Comparison of ENCODE assay signal across 9 cellular contexts in the genomic region with DNA sequence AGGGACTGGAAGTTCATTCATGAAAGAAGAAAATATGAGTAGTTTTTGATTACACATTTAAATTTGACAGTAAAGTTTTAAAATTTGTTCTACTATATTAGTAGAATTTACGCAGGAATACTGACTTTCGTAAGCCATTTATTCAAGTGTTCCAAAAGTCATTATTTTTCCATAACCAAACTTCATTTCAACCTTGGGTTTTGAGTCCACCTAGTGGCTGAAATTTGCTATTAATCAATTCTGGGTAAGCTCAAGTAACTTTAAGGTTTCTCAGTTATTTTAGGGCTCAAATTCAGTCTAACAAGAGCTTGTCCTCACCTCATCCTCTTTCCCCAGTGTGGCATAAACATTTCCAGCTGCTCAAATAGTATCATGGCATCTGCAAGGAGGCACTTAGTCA.
A peak's percentile ranks its signal among the peaks of the same experiment; 100 is the strongest.
DNase-seq lines count a peak whose midpoint lies in the region; ATAC-seq and TF ChIP-seq lines count a peak whose summit lies in the region.
"Had no signal": no experiment of that assay in that cellular context is flagged by ENCODE, and none has a peak within 500 bp of the region (broad histone marks: within the 10 kb centered on the region; RNA-seq: fewer than 3 reads in every experiment).

No MANE protein-coding gene starts in this region.

- 46% methylated on average over 2 of the region's 2 CpGs; no CpG with 5 or more reads in 1 of the 2 experiments for WGBS in endodermal cell (ENCODE audit: insufficient coverage in 1 of 2, insufficient read length in 1 of 2), 2 experiments

- H3K27me3 Mint-ChIP-seq in endodermal cell (ENCODE audit: insufficient read depth) = no peaks in the 10 kb centered on the region
- H3K27me3 Mint-ChIP-seq in progenitor cell of endocrine pancreas = no peaks in the 10 kb centered on the region
- peaks cover 13% of the 10 kb centered on the region for H3K27me3 Mint-ChIP-seq in activated T-cell treated with anti-CD3 and anti-CD28 coated beads, Interleukin-2, amount 50 U/mL, for 72 hours (ENCODE audit: low read depth)

- H3K36me3 ChIP-seq in MM.1S (replicated peaks; ENCODE audit: insufficient read depth, low read length) (no peaks in the 10 kb centered on the region), endodermal cell (ENCODE audit: control insufficient read depth, insufficient read depth, low read length) (no peaks in the 10 kb centered on the region)

- H3K4me3 ChIP-seq in GM12864 (ENCODE audit: low read depth, low read length) (no peak overlapping the region), MM.1S (ENCODE audit: low read length) (no peak overlapping the region), endodermal cell (ENCODE audit: low read length) (no peak overlapping the region)
- H3K4me3 ChIP-seq: SK-N-MC had no signal

- no peak overlapping the region for H3K4me2 ChIP-seq in MM.1S (ENCODE audit: low read depth, low read length)

- peak; percentile 29 for TF ChIP-seq CTCF in GM12864 (IDR thresholded peaks at IDR 0.05; ENCODE audit: low read depth, low read length, missing control alignments)
- peak; percentile 60 for TF ChIP-seq CTCF in MM.1S (IDR thresholded peaks at IDR 0.05; ENCODE audit: low read length)
- peak; percentile 78 for TF ChIP-seq CTCF in endodermal cell (conservative IDR thresholded peaks at IDR 0.05)
- TF ChIP-seq CTCF in progenitor cell of endocrine pancreas (IDR thresholded peaks at IDR 0.05; ENCODE audit: unreplicated experiment) = peak; percentile 61

- H3K9ac ChIP-seq in MM.1S (ENCODE audit: low read length) = no peak overlapping the region
- H3K9ac ChIP-seq in endodermal cell (ENCODE audit: extremely low read depth, low read length, poor library complexity, severe bottlenecking) = no peak overlapping the region

- H3K27ac ChIP-seq in MM.1S (ENCODE audit: low read length) (no peak overlapping the region), endodermal cell (ENCODE audit: low read depth, low read length) (no peak overlapping the region)
- H3K27ac ChIP-seq: SK-N-MC had no signal

- H3K9me2 ChIP-seq in MM.1S (replicated peaks; ENCODE audit: insufficient read depth, low read length) = no peaks in the 10 kb centered on the region

- peaks cover 1% of the 10 kb centered on the region for H3K4me1 Mint-ChIP-seq in endodermal cell
- peaks cover 5% of the 10 kb centered on the region for H3K4me1 Mint-ChIP-seq in progenitor cell of endocrine pancreas (ENCODE audit: low read depth)
- no peaks in the 10 kb centered on the region for H3K4me1 Mint-ChIP-seq in activated T-cell treated with anti-CD3 and anti-CD28 coated beads, Interleukin-2, amount 50 U/mL, for 72 hours (ENCODE audit: low read depth)

- no peak for ATAC-seq in activated T-cell treated with anti-CD3 and anti-CD28 coated beads, Interleukin-2, amount 50 U/mL, for 72 hours (replicated peaks in 1 of 2)
- ATAC-seq in HG02678 (IDR thresholded peaks at IDR 0.05; ENCODE audit: unreplicated experiment) = no peak

- H3K4me3 Mint-ChIP-seq in endodermal cell = no peak overlapping the region
- H3K4me3 Mint-ChIP-seq in progenitor cell of endocrine pancreas (ENCODE audit: low read depth) = no peak overlapping the region
- H3K4me3 Mint-ChIP-seq in activated T-cell treated with anti-CD3 and anti-CD28 coated beads, Interleukin-2, amount 50 U/mL, for 72 hours = no peak overlapping the region

- H3K9me3 ChIP-seq in MM.1S (replicated peaks; ENCODE audit: insufficient read depth, low read length) = no peaks in the 10 kb centered on the region
- H3K9me3 ChIP-seq in endodermal cell (ENCODE audit: control insufficient read depth, low read length) = no peaks in the 10 kb centered on the region

- H3K36me3 Mint-ChIP-seq in endodermal cell (ENCODE audit: low read depth) = no peaks in the 10 kb centered on the region
- H3K36me3 Mint-ChIP-seq in progenitor cell of endocrine pancreas (ENCODE audit: insufficient read depth) = no peaks in the 10 kb centered on the region
- H3K36me3 Mint-ChIP-seq in activated T-cell treated with anti-CD3 and anti-CD28 coated beads, Interleukin-2, amount 50 U/mL, for 72 hours (ENCODE audit: insufficient read depth in 2 of 2) = no peaks in the 10 kb centered on the region

- no peaks in the 10 kb centered on the region for H4K20me1 ChIP-seq in MM.1S (ENCODE audit: insufficient read depth, low read length)

- H2AFZ ChIP-seq in MM.1S (ENCODE audit: low read length) = no peak overlapping the region

- no peaks in the 10 kb centered on the region for H3K79me2 ChIP-seq in MM.1S (ENCODE audit: low read length)

- H3K9me3 Mint-ChIP-seq in endodermal cell = peaks cover 18% of the 10 kb centered on the region
- peaks cover 3% of the 10 kb centered on the region for H3K9me3 Mint-ChIP-seq in progenitor cell of endocrine pancreas (ENCODE audit: low read depth)
- no peaks in the 10 kb centered on the region for H3K9me3 Mint-ChIP-seq in activated T-cell treated with anti-CD3 and anti-CD28 coated beads, Interleukin-2, amount 50 U/mL, for 72 hours

- H3K4me1 ChIP-seq in MM.1S (ENCODE audit: low read length) (no peaks in the 10 kb centered on the region), endodermal cell (ENCODE audit: control insufficient read depth, insufficient read depth, low read length) (no peaks in the 10 kb centered on the region)

- H3F3A ChIP-seq in MM.1S (ENCODE audit: insufficient read depth, low read length) = no peaks in the 10 kb centered on the region

- H3K27me3 ChIP-seq in MM.1S (replicated peaks; ENCODE audit: insufficient read depth, low read length) (no peaks in the 10 kb centered on the region), endodermal cell (ENCODE audit: control insufficient read depth, insufficient read depth, low read length, poor library complexity, severe bottlenecking) (no peaks in the 10 kb centered on the region)

- H3K27ac Mint-ChIP-seq in endodermal cell (no peak overlapping the region), progenitor cell of endocrine pancreas (no peak overlapping the region)
- no peak overlapping the region for H3K27ac Mint-ChIP-seq in activated T-cell treated with anti-CD3 and anti-CD28 coated beads, Interleukin-2, amount 50 U/mL, for 72 hours

- DNase-seq in GM12864 (ENCODE audit: low read depth) = no peak
- DNase-seq in MM.1S = peak; percentile 33
- no peak for DNase-seq in endodermal cell
- DNase-seq in progenitor cell of endocrine pancreas (ENCODE audit: low spot score, unreplicated experiment) = no peak
- no peak for DNase-seq in stimulated activated CD4-positive, alpha-beta T cell treated with anti-CD3 and anti-CD28 coated beads, Interleukin-2, amount 100 ng/mL, for 48 hours
- no peak for DNase-seq in activated T-cell treated with anti-CD3 and anti-CD28 coated beads, Interleukin-2, amount 50 U/mL, for 72 hours
- no peak for DNase-seq in islet precursor cell
